ENCODE assay signal across 10 cellular contexts in the genomic region with DNA sequence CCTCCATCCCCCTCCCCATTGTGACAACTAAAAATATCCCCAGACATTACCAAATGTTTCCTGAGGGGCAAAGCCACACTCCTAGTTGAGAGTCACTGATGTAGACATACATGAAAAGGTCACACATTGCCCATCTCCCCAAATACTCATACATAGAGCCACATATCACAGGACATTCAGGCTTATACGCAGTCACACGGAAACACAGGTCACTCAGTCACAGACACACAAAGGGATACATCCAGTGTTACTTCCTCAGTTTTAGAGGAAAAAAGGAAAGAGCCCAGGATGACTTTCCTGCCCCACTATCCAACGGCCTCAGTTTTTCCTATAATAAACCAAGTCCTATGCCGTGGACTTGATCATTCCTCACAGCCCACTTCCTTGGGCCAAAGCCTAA. TPM values are rescaled to one million over a fixed set of nuclear protein-coding genes. Genes with fewer than 3 reads are reported as not detected.
DNase-seq lines count a peak whose midpoint lies in the region; ATAC-seq and TF ChIP-seq lines count a peak whose summit lies in the region.
"Had no signal": no experiment of that assay in that cellular context is flagged by ENCODE, and none has a peak within 500 bp of the region (broad histone marks: within the 10 kb centered on the region; RNA-seq: fewer than 3 reads in every experiment).

No MANE protein-coding gene starts in this region.

- H3K36me3 ChIP-seq in hepatocyte (replicated peaks; ENCODE audit: insufficient read depth, low read depth): no peaks in the 10 kb centered on the region

- no peaks in the 10 kb centered on the region for H3K9me3 ChIP-seq in hepatocyte (ENCODE audit: low read depth)

- WGBS in hepatocyte (ENCODE audit: low lambda C conversion rate, missing lambda C conversion rate): 84% methylated on average over 4 of the region's 4 CpGs

- peak overlapping the region; percentile 11 for H3K27ac Mint-ChIP-seq in T-helper 2 cell treated with Interferon-gamma antibody and Interleukin-4, amounts not matched to agents 5 μg/mL and 100 μg/mL, for 36 hours
- H3K27ac Mint-ChIP-seq in activated B cell treated with CpG ODN at 0.5 μM for 24 hours: peak overlapping the region; percentile 30
- H3K27ac Mint-ChIP-seq in stimulated activated effector memory CD8-positive, alpha-beta T cell treated with anti-CD3 and anti-CD28 coated beads, Interleukin-12 subunit alpha, Interleukin-12 subunit beta, amount 100 ng/mL, for 72 hours: peak overlapping the region; percentile 33

- H2AFZ ChIP-seq in hepatocyte: no peak overlapping the region

- no peaks in the 10 kb centered on the region for H3K9me3 Mint-ChIP-seq in T-helper 2 cell treated with Interferon-gamma antibody and Interleukin-4, amounts not matched to agents 5 μg/mL and 100 μg/mL, for 36 hours
- no peaks in the 10 kb centered on the region for H3K9me3 Mint-ChIP-seq in activated B cell treated with CpG ODN at 0.5 μM for 24 hours
- H3K9me3 Mint-ChIP-seq in stimulated activated effector memory CD8-positive, alpha-beta T cell treated with anti-CD3 and anti-CD28 coated beads, Interleukin-12 subunit alpha, Interleukin-12 subunit beta, amount 100 ng/mL, for 72 hours: no peaks in the 10 kb centered on the region

- peak overlapping the region; percentile 93 for H3K4me2 ChIP-seq in hepatocyte

- no peaks in the 10 kb centered on the region for H3K27me3 Mint-ChIP-seq in T-helper 2 cell treated with Interferon-gamma antibody and Interleukin-4, amounts not matched to agents 5 μg/mL and 100 μg/mL, for 36 hours (ENCODE audit: low read depth)
- H3K27me3 Mint-ChIP-seq in activated B cell treated with CpG ODN at 0.5 μM for 24 hours: no peaks in the 10 kb centered on the region

- H3K4me3 Mint-ChIP-seq in T-helper 2 cell treated with Interferon-gamma antibody and Interleukin-4, amounts not matched to agents 5 μg/mL and 100 μg/mL, for 36 hours: peak overlapping the region; percentile 83
- H3K4me3 Mint-ChIP-seq in activated B cell treated with CpG ODN at 0.5 μM for 24 hours: peak overlapping the region; percentile 89
- peak overlapping the region; percentile 81 for H3K4me3 Mint-ChIP-seq in stimulated activated effector memory CD8-positive, alpha-beta T cell treated with anti-CD3 and anti-CD28 coated beads, Interleukin-12 subunit alpha, Interleukin-12 subunit beta, amount 100 ng/mL, for 72 hours

- no peaks in the 10 kb centered on the region for H3K27me3 ChIP-seq in hepatocyte

- no peak for TF ChIP-seq CTCF in activated B cell treated with CpG ODN at 0.5 μM for 24 hours (IDR thresholded peaks at IDR 0.05)
- no peak for TF ChIP-seq CTCF in hepatocyte (IDR thresholded peaks at IDR 0.05; ENCODE audit: poor library complexity)

- H3K27ac ChIP-seq in hepatocyte: peak overlapping the region; percentile 98

- CTCF ChIA-PET in activated B cell treated with CpG ODN at 0.5 μM for 24 hours (lab: Charles Lee): no interaction called here

- peaks cover 20% of the 10 kb centered on the region for H3K36me3 Mint-ChIP-seq in T-helper 2 cell treated with Interferon-gamma antibody and Interleukin-4, amounts not matched to agents 5 μg/mL and 100 μg/mL, for 36 hours (ENCODE audit: low read depth)
- peaks cover 65% of the 10 kb centered on the region for H3K36me3 Mint-ChIP-seq in activated B cell treated with CpG ODN at 0.5 μM for 24 hours (ENCODE audit: low read depth)
- H3K36me3 Mint-ChIP-seq in stimulated activated effector memory CD8-positive, alpha-beta T cell treated with anti-CD3 and anti-CD28 coated beads, Interleukin-12 subunit alpha, Interleukin-12 subunit beta, amount 100 ng/mL, for 72 hours: peaks cover 50% of the 10 kb centered on the region

- no peak overlapping the region for H3K4me3 ChIP-seq in hepatocyte

- peaks cover 44% of the 10 kb centered on the region for H3K4me1 Mint-ChIP-seq in T-helper 2 cell treated with Interferon-gamma antibody and Interleukin-4, amounts not matched to agents 5 μg/mL and 100 μg/mL, for 36 hours (ENCODE audit: low read depth)
- peaks cover 74% of the 10 kb centered on the region for H3K4me1 Mint-ChIP-seq in activated B cell treated with CpG ODN at 0.5 μM for 24 hours
- peaks cover 62% of the 10 kb centered on the region for H3K4me1 Mint-ChIP-seq in stimulated activated effector memory CD8-positive, alpha-beta T cell treated with anti-CD3 and anti-CD28 coated beads, Interleukin-12 subunit alpha, Interleukin-12 subunit beta, amount 100 ng/mL, for 72 hours

- intact Hi-C loops in activated B cell treated with CpG ODN at 0.5 μM for 24 hours (cut with micrococcal nuclease): no loop called here

- H3K79me2 ChIP-seq in hepatocyte: peaks cover 61% of the 10 kb centered on the region

- peaks cover 31% of the 10 kb centered on the region for H3K4me1 ChIP-seq in hepatocyte (ENCODE audit: insufficient read depth)

- no peak for ATAC-seq in activated B cell treated with CpG ODN at 0.5 μM for 24 hours (ENCODE audit: low read depth)
- ATAC-seq in stimulated activated effector memory CD8-positive, alpha-beta T cell treated with anti-CD3 and anti-CD28 coated beads, Interleukin-12 subunit alpha, Interleukin-12 subunit beta, amount 100 ng/mL, for 72 hours: no peak
- no peak for ATAC-seq in GM19351 (IDR thresholded peaks at IDR 0.05; ENCODE audit: unreplicated experiment)

- no peak for DNase-seq in T-helper 2 cell treated with Interferon-gamma antibody and Interleukin-4, amounts not matched to agents 5 μg/mL and 100 μg/mL, for 36 hours (ENCODE audit: low spot score)
- no peak for DNase-seq in T-helper 2 cell
- no peak for DNase-seq in activated B cell treated with CpG ODN at 0.5 μM for 24 hours
- no peak for DNase-seq in hepatocyte (ENCODE audit: low spot score)
- no peak for DNase-seq in stimulated activated effector memory CD8-positive, alpha-beta T cell treated with anti-CD3 and anti-CD28 coated beads, Interleukin-12 subunit alpha, Interleukin-12 subunit beta, amount 100 ng/mL, for 72 hours (ENCODE audit: low spot score in 2 of 2)
- no peak for DNase-seq in NCI-H1105 (lab: John Stamatoyannopoulos, UW)
- no peak for DNase-seq in inferior parietal cortex (ENCODE audit: extremely low spot score)
- DNase-seq: amniotic stem cell, SHP77 treated with DMSO at 0.1 percent for 48 hours had no signal

- POLR2A ChIA-PET in activated B cell treated with CpG ODN at 0.5 μM for 24 hours (lab: Charles Lee): interaction anchor here (0.6 to 8.3 kb wide), 4 partner anchors 15 to 121 kb away, joined by 7 to 234 read pairs (median 166); a partner anchor contains a TSS

- peaks cover 15% of the 10 kb centered on the region for H4K20me1 ChIP-seq in hepatocyte (ENCODE audit: insufficient read depth, poor library complexity, severe bottlenecking)

- no peaks in the 10 kb centered on the region for H3K9me2 ChIP-seq in hepatocyte (replicated peaks; ENCODE audit: insufficient read depth)

RNA-seq across cellular contexts. Expression of a gene that starts 1.9 kb away (rescaled TPM):
- total RNA-seq in activated B cell treated with CpG ODN at 0.5 μM for 24 hours: 51.3 and 56.3 TPM in 2 replicates
- 141 and 158 TPM in 2 replicates for total RNA-seq in hepatocyte
- polyA plus RNA-seq in hepatocyte: 163 and 174 TPM in 2 replicates

RNA-seq across cellular contexts. Expression of a gene that starts 3.0 kb away (rescaled TPM):
- total RNA-seq in activated B cell treated with CpG ODN at 0.5 μM for 24 hours (206 and 247 TPM in 2 replicates), hepatocyte (7.6 and 10.5 TPM in 2 replicates)
- polyA plus RNA-seq in hepatocyte: 27.1 and 28.0 TPM in 2 replicates

RNA-seq across cellular contexts. Expression of a gene that starts 6.3 kb away (rescaled TPM):
- total RNA-seq in activated B cell treated with CpG ODN at 0.5 μM for 24 hours (9.4 and 10.2 TPM in 2 replicates), hepatocyte (10.9 and 15.1 TPM in 2 replicates)
- 8.6 and 16.6 TPM in 2 replicates for polyA plus RNA-seq in hepatocyte

RNA-seq across cellular contexts. Expression of a gene that starts 14.9 kb away (rescaled TPM):
- 217 and 257 TPM in 2 replicates for total RNA-seq in activated B cell treated with CpG ODN at 0.5 μM for 24 hours
- total RNA-seq in hepatocyte: 8.8 and 15.4 TPM in 2 replicates
- 22.3 and 30.6 TPM in 2 replicates for polyA plus RNA-seq in hepatocyte

RNA-seq across cellular contexts. Expression of a gene that starts 16.1 kb away (rescaled TPM):
- total RNA-seq in activated B cell treated with CpG ODN at 0.5 μM for 24 hours (137 and 147 TPM in 2 replicates), hepatocyte (213 and 240 TPM in 2 replicates)
- 215 and 217 TPM in 2 replicates for polyA plus RNA-seq in hepatocyte

Comparison
In these comparisons a context has a peak if more than half of its experiments do, and no peak if none do; other contexts are left out.
1. RNA of a gene that starts 3.0 kb away (total RNA-seq): 206 to 247 TPM in activated B cell treated with CpG ODN at 0.5 μM for 24 hours; 7.6 to 10.5 TPM in hepatocyte; every median in the first group is over 10 times any median in the second.
2. Peak in every context shown above with its lines, with median percentiles within 50 percentile points of each other: H3K27ac Mint-ChIP-seq and H3K4me3 Mint-ChIP-seq.